Comparison of ENCODE assay signal across 8 cellular contexts in the genomic region with DNA sequence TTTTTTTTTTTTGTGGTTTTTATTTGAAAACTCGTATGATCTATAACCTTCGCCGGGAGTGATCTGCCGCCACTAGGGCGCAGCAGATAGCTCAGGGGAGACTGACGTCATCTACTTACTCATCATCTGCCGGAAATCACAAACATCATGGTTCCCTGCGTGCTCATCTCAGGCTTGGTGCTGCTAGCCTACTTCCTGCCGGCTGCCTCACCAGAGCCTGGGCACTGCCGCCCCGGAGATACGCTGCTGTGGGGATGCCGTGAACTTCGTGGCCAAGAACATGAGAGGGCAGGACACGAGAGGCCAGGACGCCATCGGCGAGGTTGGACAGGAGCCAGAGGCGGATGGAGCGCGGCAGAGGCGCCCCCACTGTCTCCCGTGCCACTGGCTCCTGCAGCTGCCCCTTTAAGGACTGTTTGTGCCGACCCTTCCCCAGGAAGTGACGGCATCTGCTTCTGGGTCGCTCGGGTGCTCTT.
DNase-seq lines count a peak whose midpoint lies in the region; ATAC-seq, FAIRE-seq and TF ChIP-seq lines count a peak whose summit lies in the region.

No MANE protein-coding gene starts in this region.

- H3K4me1 ChIP-seq in ovary (ENCODE audit: insufficient read depth) (no peaks in the 10 kb centered on the region), colonic mucosa (no peaks in the 10 kb centered on the region)

- no peak for TF ChIP-seq EP300 in ovary (IDR thresholded peaks at IDR 0.05)

- H3K9ac ChIP-seq in colonic mucosa (ENCODE audit: low read depth in 2 of 2, low read length in 2 of 2) = no peak overlapping the region

- TF ChIP-seq POLR2A in ovary (IDR thresholded peaks at IDR 0.05) = no peak

- H3K4me1 Mint-ChIP-seq in activated naive CD8-positive, alpha-beta T cell treated with anti-CD3 and anti-CD28 coated beads, Interleukin-2, amount 50 U/mL, for 24 hours = peaks cover 6% of the 10 kb centered on the region

- no peak overlapping the region for H3K27ac ChIP-seq in ovary
- H3K27ac ChIP-seq in colonic mucosa = no peak overlapping the region

- WGBS in ovary, 3 donors = 93 to 95% (median 93%) methylated on average over 27 of the region's 27 CpGs

- peaks cover 8% of the 10 kb centered on the region for H3K27me3 Mint-ChIP-seq in activated naive CD8-positive, alpha-beta T cell treated with anti-CD3 and anti-CD28 coated beads, Interleukin-2, amount 50 U/mL, for 24 hours

- DNase-seq in BJ (ENCODE audit: low read depth) (no peak), ovary (no peak), colonic mucosa (no peak), GM19239 (ENCODE audit: insufficient read length, low spot score) (no peak)
- DNase-seq in activated naive CD8-positive, alpha-beta T cell treated with anti-CD3 and anti-CD28 coated beads, Interleukin-2, amount 50 U/mL, for 24 hours = peak; percentile 47
- peak; percentile 47 for DNase-seq in stimulated activated CD4-positive, alpha-beta T cell treated with anti-CD3 and anti-CD28 coated beads, Interleukin-4, amount 100 ng/mL, for 1 hour

- no peaks in the 10 kb centered on the region for H3K9me3 Mint-ChIP-seq in activated naive CD8-positive, alpha-beta T cell treated with anti-CD3 and anti-CD28 coated beads, Interleukin-2, amount 50 U/mL, for 24 hours

- FAIRE-seq in GM19239 (lab: Jason Lieb, UNC) = no peak

- intact Hi-C loops in ovary (cut with DNase I) (no loop called here), colonic mucosa (cut with DNase I) (no loop called here)

- H3K36me3 ChIP-seq in BJ (ENCODE audit: control insufficient read depth, insufficient read depth, low read length) (no peaks in the 10 kb centered on the region), ovary (no peaks in the 10 kb centered on the region), colonic mucosa (no peaks in the 10 kb centered on the region)

- H3K4me3 Mint-ChIP-seq in activated naive CD8-positive, alpha-beta T cell treated with anti-CD3 and anti-CD28 coated beads, Interleukin-2, amount 50 U/mL, for 24 hours = no peak overlapping the region

- POLR2A ChIA-PET in BJ (lab: Charles Lee) = no interaction called here

- TF ChIP-seq CTCF in BJ (IDR thresholded peaks at IDR 0.05; ENCODE audit: insufficient read depth, low read depth, low read length) (peak; percentile 29), ovary (IDR thresholded peaks at IDR 0.05) (no peak), colonic mucosa (IDR thresholded peaks at IDR 0.05) (no peak)

- H3K4me3 ChIP-seq in BJ (ENCODE audit: low read depth, low read length) (no peak overlapping the region), ovary (no peak overlapping the region), colonic mucosa (no peak overlapping the region)

- no peak overlapping the region for H3K27ac Mint-ChIP-seq in activated naive CD8-positive, alpha-beta T cell treated with anti-CD3 and anti-CD28 coated beads, Interleukin-2, amount 50 U/mL, for 24 hours

- H3K36me3 Mint-ChIP-seq in activated naive CD8-positive, alpha-beta T cell treated with anti-CD3 and anti-CD28 coated beads, Interleukin-2, amount 50 U/mL, for 24 hours (ENCODE audit: low read depth) = no peaks in the 10 kb centered on the region

- H3K27me3 ChIP-seq in BJ (ENCODE audit: control insufficient read depth, insufficient read depth, low read length) (no peaks in the 10 kb centered on the region), ovary (no peaks in the 10 kb centered on the region), colonic mucosa (no peaks in the 10 kb centered on the region)

- H3K9me3 ChIP-seq in ovary (no peaks in the 10 kb centered on the region), colonic mucosa (no peaks in the 10 kb centered on the region)

- CTCF ChIA-PET in BJ (lab: Yijun Ruan, JAX) = no interaction called here

- peak; percentile 49 for ATAC-seq in GM21515 (IDR thresholded peaks at IDR 0.05; ENCODE audit: unreplicated experiment)
- ATAC-seq in activated naive CD8-positive, alpha-beta T cell treated with anti-CD3 and anti-CD28 coated beads, Interleukin-2, amount 50 U/mL, for 24 hours = peak; percentile 75

TF ChIP-seq in PFSK-1, 5 proteins besides CTCF, POLR2A, EP300 and RAD21:
- TF ChIP-seq SIN3A (IDR thresholded peaks at IDR 0.05; ENCODE audit: borderline replicate concordance, insufficient read depth, low read length) = no peak
- peak; percentile 69 for TF ChIP-seq FOXP2 (optimal IDR thresholded peaks at IDR 0.05; ENCODE audit: borderline replicate concordance, extremely low read depth, extremely low read length, insufficient read depth)
- no peak for TF ChIP-seq POLR2AphosphoS5 (IDR thresholded peaks at IDR 0.05; ENCODE audit: low read depth, low read length)
- TF ChIP-seq, protein P1, sequence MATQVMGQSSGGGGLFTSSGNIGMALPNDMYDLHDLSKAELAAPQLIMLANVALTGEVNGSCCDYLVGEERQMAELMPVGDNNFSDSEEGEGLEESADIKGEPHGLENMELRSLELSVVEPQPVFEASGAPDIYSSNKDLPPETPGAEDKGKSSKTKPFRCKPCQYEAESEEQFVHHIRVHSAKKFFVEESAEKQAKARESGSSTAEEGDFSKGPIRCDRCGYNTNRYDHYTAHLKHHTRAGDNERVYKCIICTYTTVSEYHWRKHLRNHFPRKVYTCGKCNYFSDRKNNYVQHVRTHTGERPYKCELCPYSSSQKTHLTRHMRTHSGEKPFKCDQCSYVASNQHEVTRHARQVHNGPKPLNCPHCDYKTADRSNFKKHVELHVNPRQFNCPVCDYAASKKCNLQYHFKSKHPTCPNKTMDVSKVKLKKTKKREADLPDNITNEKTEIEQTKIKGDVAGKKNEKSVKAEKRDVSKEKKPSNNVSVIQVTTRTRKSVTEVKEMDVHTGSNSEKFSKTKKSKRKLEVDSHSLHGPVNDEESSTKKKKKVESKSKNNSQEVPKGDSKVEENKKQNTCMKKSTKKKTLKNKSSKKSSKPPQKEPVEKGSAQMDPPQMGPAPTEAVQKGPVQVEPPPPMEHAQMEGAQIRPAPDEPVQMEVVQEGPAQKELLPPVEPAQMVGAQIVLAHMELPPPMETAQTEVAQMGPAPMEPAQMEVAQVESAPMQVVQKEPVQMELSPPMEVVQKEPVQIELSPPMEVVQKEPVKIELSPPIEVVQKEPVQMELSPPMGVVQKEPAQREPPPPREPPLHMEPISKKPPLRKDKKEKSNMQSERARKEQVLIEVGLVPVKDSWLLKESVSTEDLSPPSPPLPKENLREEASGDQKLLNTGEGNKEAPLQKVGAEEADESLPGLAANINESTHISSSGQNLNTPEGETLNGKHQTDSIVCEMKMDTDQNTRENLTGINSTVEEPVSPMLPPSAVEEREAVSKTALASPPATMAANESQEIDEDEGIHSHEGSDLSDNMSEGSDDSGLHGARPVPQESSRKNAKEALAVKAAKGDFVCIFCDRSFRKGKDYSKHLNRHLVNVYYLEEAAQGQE (IDR thresholded peaks at IDR 0.05; ENCODE audit: insufficient read depth in 1 of 2, low read depth in 2 of 2, low read length in 2 of 2) = no peak
- TF ChIP-seq TAF1 (IDR thresholded peaks at IDR 0.05; ENCODE audit: borderline replicate concordance, insufficient read depth, low read length) = peak; percentile 22; the same call in 1 of the 2 replicates

Comparison
In these comparisons a context has a peak if more than half of its experiments do, and no peak if none do; other contexts are left out.
1. DNase-seq: peak in activated naive CD8-positive, alpha-beta T cell treated with anti-CD3 and anti-CD28 coated beads, Interleukin-2, amount 50 U/mL, for 24 hours (single experiment) and stimulated activated CD4-positive, alpha-beta T cell treated with anti-CD3 and anti-CD28 coated beads, Interleukin-4, amount 100 ng/mL, for 1 hour (single experiment); none in BJ (single experiment), ovary (0 of 5), colonic mucosa (single experiment) and GM19239 (single experiment).